ENCODE assay signal across 1 cellular context in the genomic region with DNA sequence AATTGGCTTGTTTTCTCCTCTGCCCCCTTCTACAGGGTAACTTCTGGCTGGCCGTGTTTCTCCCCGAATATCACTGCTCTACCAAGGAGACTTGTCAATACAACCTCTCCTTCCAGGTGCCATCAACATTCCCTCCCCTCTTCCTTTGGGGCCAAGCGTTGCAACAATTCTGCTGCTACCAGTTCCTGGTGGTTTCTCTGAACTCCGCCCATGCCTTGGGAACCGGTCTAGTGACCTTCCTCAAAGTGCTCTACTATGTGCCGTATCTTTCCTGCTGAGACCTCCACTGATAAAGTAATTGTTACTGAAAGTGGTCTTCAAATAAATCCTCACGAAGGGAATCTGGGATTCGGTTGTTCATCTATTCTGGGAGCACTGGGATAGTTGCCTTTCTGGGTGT.
TF ChIP-seq lines count a peak whose summit lies in the region.

No MANE protein-coding gene starts in this region.

TF ChIP-seq in WTC11, 78 proteins besides CTCF, POLR2A, EP300 and RAD21 (continued from another document):
- TF ChIP-seq ZBTB21 (CRISPR knock-in tag; IDR thresholded peaks at IDR 0.05; ENCODE audit: borderline replicate concordance) (no peak), TEAD1 (CRISPR knock-in tag; IDR thresholded peaks at IDR 0.05) (no peak), IRF2 (CRISPR knock-in tag; IDR thresholded peaks at IDR 0.05; ENCODE audit: borderline replicate concordance, low read depth) (no peak), SMAD3 (CRISPR knock-in tag; IDR thresholded peaks at IDR 0.05; ENCODE audit: borderline replicate concordance) (no peak)
- TF ChIP-seq, protein P1, sequence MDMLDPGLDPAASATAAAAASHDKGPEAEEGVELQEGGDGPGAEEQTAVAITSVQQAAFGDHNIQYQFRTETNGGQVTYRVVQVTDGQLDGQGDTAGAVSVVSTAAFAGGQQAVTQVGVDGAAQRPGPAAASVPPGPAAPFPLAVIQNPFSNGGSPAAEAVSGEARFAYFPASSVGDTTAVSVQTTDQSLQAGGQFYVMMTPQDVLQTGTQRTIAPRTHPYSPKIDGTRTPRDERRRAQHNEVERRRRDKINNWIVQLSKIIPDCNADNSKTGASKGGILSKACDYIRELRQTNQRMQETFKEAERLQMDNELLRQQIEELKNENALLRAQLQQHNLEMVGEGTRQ (CRISPR knock-in tag; IDR thresholded peaks at IDR 0.05): no peak
TF ChIP-seq in WTC11: peak in this region for 0.
